Comparison of ENCODE assay signal across 1 cellular context in genomic region chr1:116570358-116571214, GRCh38.
TF ChIP-seq lines count a peak whose summit lies in the region.

CD58 (minus strand) TSS chr1:116571026; CDS start chr1:116570972, 54 bp downstream.

TF ChIP-seq in HepG2, 621 proteins besides CTCF, POLR2A, EP300 and RAD21 (continued from another document and continues in another):
- TF ChIP-seq ZNF572 (CRISPR knock-in tag; IDR thresholded peaks at IDR 0.05), result 0 out of 2 replicates have a peak, but pooled peaks have one; percentile 39
- TF ChIP-seq MIER3 (CRISPR knock-in tag; IDR thresholded peaks at IDR 0.05; ENCODE audit: borderline replicate concordance), result peak; percentile 20; the same call in 1 of the 2 replicates
- TF ChIP-seq NR0B2 (CRISPR knock-in tag; IDR thresholded peaks at IDR 0.05), result 0 out of 2 replicates have a peak, but pooled peaks have one; percentile 38
- peak; percentile 84; the same call in 1 of the 2 replicates for TF ChIP-seq DZIP1 (CRISPR knock-in tag; IDR thresholded peaks at IDR 0.05)
- TF ChIP-seq ZNF547 (CRISPR knock-in tag; IDR thresholded peaks at IDR 0.05), result peak; percentile 26; the same call in 1 of the 2 replicates
- peak; percentile 28 for TF ChIP-seq RBM39 (IDR thresholded peaks at IDR 0.05; ENCODE audit: low read depth, low read length, poor library complexity, severe bottlenecking)
- TF ChIP-seq NFAT5 (CRISPR knock-in tag; IDR thresholded peaks at IDR 0.05), result peak; percentile 56; the same call in 1 of the 2 replicates
- TF ChIP-seq LRRFIP1 (CRISPR knock-in tag; conservative IDR thresholded peaks at IDR 0.05), result no peak
- peak; percentile 31; the same call in 1 of the 2 replicates for TF ChIP-seq MED1 (CRISPR knock-in tag; IDR thresholded peaks at IDR 0.05)
- no peak for TF ChIP-seq NR2F1 (CRISPR knock-in tag; IDR thresholded peaks at IDR 0.05)
- peak; percentile 77; the same call in 1 of the 2 replicates for TF ChIP-seq ZNF800 (CRISPR knock-in tag; IDR thresholded peaks at IDR 0.05)
- TF ChIP-seq WIZ (CRISPR knock-in tag; IDR thresholded peaks at IDR 0.05), result no peak
- TF ChIP-seq U2AF1 (optimal IDR thresholded peaks at IDR 0.05; ENCODE audit: low read depth, low read length), result peak; percentile 62
- peak; percentile 38; the same call in 1 of the 2 replicates for TF ChIP-seq ZNF552 (CRISPR knock-in tag; IDR thresholded peaks at IDR 0.05; ENCODE audit: borderline replicate concordance)
- no peak for TF ChIP-seq CREBL2 (CRISPR knock-in tag; IDR thresholded peaks at IDR 0.05; ENCODE audit: borderline replicate concordance)
- TF ChIP-seq PHF21A (CRISPR knock-in tag; IDR thresholded peaks at IDR 0.05), result peak; percentile 68
- peak; percentile 47 for TF ChIP-seq KAT8 (CRISPR knock-in tag; IDR thresholded peaks at IDR 0.05)
- peak; percentile 78; the same call in 1 of the 2 replicates for TF ChIP-seq NFKB2 (CRISPR knock-in tag; IDR thresholded peaks at IDR 0.05; ENCODE audit: borderline replicate concordance)
- TF ChIP-seq ZFX (CRISPR knock-in tag; IDR thresholded peaks at IDR 0.05; ENCODE audit: low read depth), result peak; percentile 72
- TF ChIP-seq BCL6 (CRISPR knock-in tag; IDR thresholded peaks at IDR 0.05), result 0 out of 2 replicates have a peak, but pooled peaks have one; percentile 25
- TF ChIP-seq ZNF687 (CRISPR knock-in tag; IDR thresholded peaks at IDR 0.05), result peak; percentile 77
- TF ChIP-seq MEIS2 (CRISPR knock-in tag; IDR thresholded peaks at IDR 0.05), result peak; percentile 26; the same call in 1 of the 2 replicates
- TF ChIP-seq ZNF792 (CRISPR knock-in tag; IDR thresholded peaks at IDR 0.05), result no peak
- TF ChIP-seq ZNF563 (CRISPR knock-in tag; IDR thresholded peaks at IDR 0.05), result peak; percentile 91
- no peak for TF ChIP-seq CBX2 (IDR thresholded peaks at IDR 0.05; ENCODE audit: low read depth, low read length)
- 0 out of 2 replicates have a peak, but pooled peaks have one; percentile 20 for TF ChIP-seq CBX2 (CRISPR knock-in tag; IDR thresholded peaks at IDR 0.05; ENCODE audit: low read depth)
- TF ChIP-seq DRAP1 (CRISPR knock-in tag; IDR thresholded peaks at IDR 0.05), result peak; percentile 28; the same call in 1 of the 2 replicates
- 0 out of 2 replicates have a peak, but pooled peaks have one; percentile 15 for TF ChIP-seq ZNF784 (CRISPR knock-in tag; IDR thresholded peaks at IDR 0.05; ENCODE audit: borderline replicate concordance)
- 0 out of 2 replicates have a peak, but pooled peaks have one; percentile 36 for TF ChIP-seq THAP11 (CRISPR knock-in tag; IDR thresholded peaks at IDR 0.05)
- TF ChIP-seq CBX5 (CRISPR knock-in tag; IDR thresholded peaks at IDR 0.05; ENCODE audit: borderline replicate concordance), result 0 out of 2 replicates have a peak, but pooled peaks have one; percentile 37
- TF ChIP-seq LCORL (IDR thresholded peaks at IDR 0.05), result no peak
- TF ChIP-seq LCORL (CRISPR knock-in tag; IDR thresholded peaks at IDR 0.05), result peak; percentile 11; the same call in 1 of the 2 replicates
- 0 out of 2 replicates have a peak, but pooled peaks have one; percentile 43 for TF ChIP-seq SP2 (CRISPR knock-in tag; IDR thresholded peaks at IDR 0.05)
- TF ChIP-seq TFDP1 (CRISPR knock-in tag; IDR thresholded peaks at IDR 0.05; ENCODE audit: borderline replicate concordance), result peak; percentile 89; the same call in 1 of the 2 replicates
